8 cellular contexts compared by ENCODE assay signal in the genomic region with DNA sequence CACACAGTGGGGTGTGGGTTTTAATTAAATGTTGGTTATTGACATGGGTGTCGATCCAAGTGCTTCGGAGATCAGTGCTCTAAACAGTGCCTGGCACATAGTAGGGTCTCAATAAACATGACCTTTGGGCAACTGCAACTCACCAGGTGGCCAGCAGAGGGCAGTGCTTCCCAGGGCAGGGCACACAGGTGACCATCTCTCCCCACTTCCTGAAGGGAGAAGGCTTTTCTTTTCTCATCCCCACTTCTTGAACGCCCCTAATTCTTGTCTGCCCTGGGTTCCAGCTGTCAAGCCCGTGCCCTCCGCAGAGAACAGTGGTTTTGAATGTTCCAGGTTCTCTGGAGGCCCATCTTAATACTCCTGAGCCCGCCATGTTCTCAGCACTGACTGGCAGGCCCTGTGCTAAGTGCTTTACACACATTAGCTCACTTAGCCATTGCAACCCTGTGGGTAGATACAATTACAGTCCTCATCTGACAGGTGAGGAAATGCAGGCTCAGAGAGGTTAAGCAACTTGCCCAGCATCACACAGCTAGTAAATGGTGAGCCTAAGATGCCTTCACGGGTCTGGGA. TPM values are rescaled to one million over a fixed set of nuclear protein-coding genes. Genes with fewer than 3 reads are reported as not detected.
DNase-seq lines count a peak whose midpoint lies in the region; ATAC-seq and TF ChIP-seq lines count a peak whose summit lies in the region.

No MANE protein-coding gene starts in this region.

- H3K4me3 Mint-ChIP-seq in naive thymus-derived CD4-positive, alpha-beta T cell = peak overlapping the region in 2 of 10 donors; percentile 18 to 35

- peaks cover 61% of the 10 kb centered on the region for H3K4me1 ChIP-seq in Karpas-422 (ENCODE audit: low read length)
- peaks cover 6% of the 10 kb centered on the region for H3K4me1 ChIP-seq in colonic mucosa
- peaks cover 13 to 14% of the 10 kb centered on the region in 2 donors for H3K4me1 ChIP-seq in naive thymus-derived CD4-positive, alpha-beta T cell (ENCODE audit: control insufficient read depth in 2 of 2, insufficient read depth in 2 of 2, low read length in 2 of 2)
- peaks cover 38% of the 10 kb centered on the region for H3K4me1 ChIP-seq in testis

- peak; percentile 65 for ATAC-seq in naive thymus-derived CD4-positive, alpha-beta T cell

- H3K27ac ChIP-seq in Karpas-422 (ENCODE audit: low read length) = peak overlapping the region; percentile 96
- no peak overlapping the region for H3K27ac ChIP-seq in colonic mucosa
- H3K27ac ChIP-seq in naive thymus-derived CD4-positive, alpha-beta T cell (ENCODE audit: low read depth, low read length) = no peak overlapping the region
- no peak overlapping the region for H3K27ac ChIP-seq in testis

- H3K9ac ChIP-seq in Karpas-422 (ENCODE audit: low read length) = no peak overlapping the region
- H3K9ac ChIP-seq in colonic mucosa (ENCODE audit: low read depth in 2 of 2, low read length in 2 of 2) = peak overlapping the region in 1 of 2 donors; percentile 36

- H3K9me2 ChIP-seq in Karpas-422 (replicated peaks; ENCODE audit: insufficient read depth, low read length) = no peaks in the 10 kb centered on the region

- H3K36me3 ChIP-seq in Karpas-422 (ENCODE audit: insufficient read depth, low read length) = no peaks in the 10 kb centered on the region
- H3K36me3 ChIP-seq in colonic mucosa = no peaks in the 10 kb centered on the region
- no peaks in the 10 kb centered on the region for H3K36me3 ChIP-seq in naive thymus-derived CD4-positive, alpha-beta T cell (ENCODE audit: control insufficient read depth in 2 of 3, insufficient read depth in 3 of 3, low read length in 3 of 3)
- H3K36me3 ChIP-seq in testis (ENCODE audit: low read depth, missing control alignments) = no peaks in the 10 kb centered on the region

- intact Hi-C loops in colonic mucosa (cut with DNase I) = loop anchor here (2.0 kb wide), 2 partner anchors 24 to 36 kb away; no protein-coding TSS in a partner anchor
- intact Hi-C loops in naive thymus-derived CD4-positive, alpha-beta T cell (cut with micrococcal nuclease) = loop anchor here (1.0 to 2.0 kb wide), 8 partner anchors 16 to 206 kb away; partner anchors contain the start of gene RAPGEF3 (in 1 of the 2)
- intact Hi-C loops in testis (cut with DNase I; ENCODE audit: low total_unique reads) = no loop called here

- peak overlapping the region in 1 of 9 donors; percentile 44 for H3K27ac Mint-ChIP-seq in naive thymus-derived CD4-positive, alpha-beta T cell

- H3K9me3 ChIP-seq in Karpas-422 (ENCODE audit: low read length) (no peaks in the 10 kb centered on the region), colonic mucosa (no peaks in the 10 kb centered on the region), testis (no peaks in the 10 kb centered on the region)
- no peaks in the 10 kb centered on the region for H3K9me3 ChIP-seq in naive thymus-derived CD4-positive, alpha-beta T cell (ENCODE audit: control insufficient read depth in 2 of 3, low read length in 3 of 3)

- H3K27me3 ChIP-seq in Karpas-422 (ENCODE audit: low read length) (no peaks in the 10 kb centered on the region), colonic mucosa (no peaks in the 10 kb centered on the region), testis (no peaks in the 10 kb centered on the region)
- H3K27me3 ChIP-seq in naive thymus-derived CD4-positive, alpha-beta T cell (ENCODE audit: control insufficient read depth in 2 of 2, insufficient read depth in 2 of 2, low read length in 2 of 2) = no peaks in the 10 kb centered on the region

- peaks cover 0 to 17% (median 0%) of the 10 kb centered on the region in 5 donors for H3K27me3 Mint-ChIP-seq in naive thymus-derived CD4-positive, alpha-beta T cell

- no peak for TF ChIP-seq POLR2A in testis (IDR thresholded peaks at IDR 0.05)

- H3K4me3 ChIP-seq in Karpas-422 (ENCODE audit: low read length) (no peak overlapping the region), colonic mucosa (no peak overlapping the region), testis (no peak overlapping the region)
- no peak overlapping the region for H3K4me3 ChIP-seq in naive thymus-derived CD4-positive, alpha-beta T cell (ENCODE audit: low read length)

- POLR2A ChIA-PET in naive thymus-derived CD4-positive, alpha-beta T cell (lab: Charles Lee) = interaction anchor here (0.6 to 2.4 kb wide), 13 partner anchors 25 to 105 kb away, joined by 3 to 11 read pairs (median 4); partner anchors contain the start of genes RPAP3 and SLC48A1

- WGBS in testis, 2 donors = 74 to 84% methylated on average over 7 of the region's 7 CpGs

- TF ChIP-seq CTCF in colonic mucosa (IDR thresholded peaks at IDR 0.05) = peak; percentile 98
- TF ChIP-seq CTCF in testis (IDR thresholded peaks at IDR 0.05) = peak; percentile 86 to 95 (median 87)

- H3K9me3 Mint-ChIP-seq in naive thymus-derived CD4-positive, alpha-beta T cell = peaks cover 0 to 4% (median 0%) of the 10 kb centered on the region in 11 donors

- 0 out of 2 replicates have a peak, but pooled peaks cover 8% of the 10 kb centered on the region for H4K20me1 ChIP-seq in Karpas-422 (ENCODE audit: insufficient read depth, low read depth, low read length)

- H3K36me3 Mint-ChIP-seq in naive thymus-derived CD4-positive, alpha-beta T cell = no peaks in the 10 kb centered on the region

- peak overlapping the region; percentile 96 for H3K4me2 ChIP-seq in Karpas-422 (ENCODE audit: low read depth, low read length, poor library complexity, severe bottlenecking)

- no peak overlapping the region for H2AFZ ChIP-seq in Karpas-422 (ENCODE audit: low read length)

- peaks cover 10 to 44% (median 29%) of the 10 kb centered on the region in 7 donors for H3K4me1 Mint-ChIP-seq in naive thymus-derived CD4-positive, alpha-beta T cell

- no peaks in the 10 kb centered on the region for H3K79me2 ChIP-seq in Karpas-422 (ENCODE audit: low read length)

- CTCF ChIA-PET in naive thymus-derived CD4-positive, alpha-beta T cell (lab: Charles Lee) = interaction anchor here (0.6 to 10.3 kb wide), 44 partner anchors 10 to 1807 kb away, joined by 3 to 346 read pairs (median 4); partner anchors contain the start of genes HDAC7, RAPGEF3, RPAP3 and SLC48A1

- DNase-seq in DMS53 treated with DMSO at 0.1 percent for 48 hours (lab: John Stamatoyannopoulos, UW; ENCODE audit: unreplicated experiment) = peak; percentile 64
- peak; percentile 85 for DNase-seq in Karpas-422
- DNase-seq in activated CD4-positive, alpha-beta T cell treated with anti-CD3 and anti-CD28 coated beads for 48 hours = peak; percentile 84
- peak; percentile 80 for DNase-seq in colonic mucosa
- peak; percentile 41 to 84 (median 58) for DNase-seq in naive thymus-derived CD4-positive, alpha-beta T cell
- DNase-seq in testis = peak; percentile 74
- DNase-seq in NCI-H1048 (lab: John Stamatoyannopoulos, UW) = no peak
- no peak for DNase-seq in putamen (ENCODE audit: low spot score)

RNA-seq across cellular contexts. Expression of gene RAPGEF3, which starts 16.3 kb away (rescaled TPM):
- total RNA-seq in Karpas-422 (2014; rRNA removed; shearing (Covaris generic); ENCODE audit: low replicate concordance) = 4.4 and 11.9 TPM in 2 replicates
- 10 to 100 TPM; 10.1 TPM for total RNA-seq in colonic mucosa
- 1 to 10 TPM in 2 of 5 experiments, under 1 TPM in 2, not detected in 1; 0.08 to 1.9 (median 1.1) TPM for total RNA-seq in naive thymus-derived CD4-positive, alpha-beta T cell
- under 1 TPM in 1 of 2 donors, not detected in 1; 0.15 TPM for polyA plus RNA-seq in naive thymus-derived CD4-positive, alpha-beta T cell
- total RNA-seq in testis = 10 to 100 TPM; 24.6 to 30.2 TPM
- polyA plus RNA-seq in testis (ENCODE audit: insufficient read depth, low read depth, low replicate concordance) = 13.9 TPM

RNA-seq across cellular contexts. Expression of gene ENDOU, which starts 17.0 kb away (rescaled TPM):
- total RNA-seq in Karpas-422 (2014; rRNA removed; shearing (Covaris generic); ENCODE audit: low replicate concordance) = 1.2 and 10.7 TPM in 2 replicates
- total RNA-seq in colonic mucosa (not detected), testis (under 1 TPM; 0.16 to 0.43 TPM)
- not detected for total RNA-seq in naive thymus-derived CD4-positive, alpha-beta T cell
- not detected for polyA plus RNA-seq in naive thymus-derived CD4-positive, alpha-beta T cell
- polyA plus RNA-seq in testis (ENCODE audit: insufficient read depth, low read depth, low replicate concordance) = 0.21 TPM

RNA-seq across cellular contexts. Expression of gene SLC48A1, which starts 30.7 kb away (rescaled TPM):
- total RNA-seq in Karpas-422 (2014; rRNA removed; shearing (Covaris generic); ENCODE audit: low replicate concordance) = 21.5 and 21.9 TPM in 2 replicates
- total RNA-seq in colonic mucosa (10 to 100 TPM; 12.2 to 17.9 TPM), testis (10 to 100 TPM; 25.5 to 32.0 TPM)
- total RNA-seq in naive thymus-derived CD4-positive, alpha-beta T cell = 10 to 100 TPM in 2 of 5 experiments, 1 to 10 TPM in 3; 6.7 to 14.3 (median 10.0) TPM
- 10 to 100 TPM; 12.5 to 15.6 TPM for polyA plus RNA-seq in naive thymus-derived CD4-positive, alpha-beta T cell
- 21.0 TPM for polyA plus RNA-seq in testis (ENCODE audit: insufficient read depth, low read depth, low replicate concordance)

RNA-seq across cellular contexts. Expression of gene RPAP3, which starts 36.5 kb away (rescaled TPM):
- total RNA-seq in Karpas-422 (2014; rRNA removed; shearing (Covaris generic); ENCODE audit: low replicate concordance) = 38.2 and 47.2 TPM in 2 replicates
- 10 to 100 TPM; 16.7 to 17.0 TPM for total RNA-seq in colonic mucosa
- 10 to 100 TPM; 28.5 to 51.3 (median 43.9) TPM for total RNA-seq in naive thymus-derived CD4-positive, alpha-beta T cell
- 10 to 100 TPM; 36.7 to 48.9 TPM for polyA plus RNA-seq in naive thymus-derived CD4-positive, alpha-beta T cell
- total RNA-seq in testis = 10 to 100 TPM; 25.0 to 32.3 TPM
- 12.7 TPM for polyA plus RNA-seq in testis (ENCODE audit: insufficient read depth, low read depth, low replicate concordance)

Comparison
In these comparisons a context has a peak if more than half of its experiments do, and no peak if none do; other contexts are left out.
1. DNase-seq: peak in DMS53 treated with DMSO at 0.1 percent for 48 hours (single experiment), Karpas-422 (single experiment), activated CD4-positive, alpha-beta T cell treated with anti-CD3 and anti-CD28 coated beads for 48 hours (single experiment), colonic mucosa (single experiment), naive thymus-derived CD4-positive, alpha-beta T cell (9 of 9) and testis (single experiment); none in NCI-H1048 (single experiment) and putamen (single experiment).